37 cellular contexts compared by ENCODE assay signal in the genomic region with DNA sequence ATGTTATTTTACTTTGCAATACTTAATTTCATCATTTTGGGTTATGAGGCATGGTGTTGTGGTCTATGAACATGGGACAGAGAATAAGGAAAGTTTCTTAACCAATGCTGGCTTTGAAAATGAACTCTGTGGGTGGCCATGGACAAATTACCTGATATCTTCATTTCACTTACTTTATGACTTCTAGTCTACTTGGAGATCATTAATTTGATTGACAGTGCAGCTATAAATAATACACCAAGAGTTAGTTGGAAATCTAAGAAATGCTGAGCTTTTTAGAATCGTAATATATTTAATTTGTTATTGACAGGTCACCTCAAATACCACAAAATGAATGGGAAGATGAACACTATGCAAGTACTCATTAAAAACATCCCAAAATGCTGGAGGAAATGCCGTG.
"Had no signal": no experiment of that assay in that cellular context is flagged by ENCODE, and none has a peak within 500 bp of the region (broad histone marks: within the 10 kb centered on the region; RNA-seq: fewer than 3 reads in every experiment).

No MANE protein-coding gene starts in this region.

- DNase-seq: activated effector memory CD4-positive, alpha-beta T cell treated with anti-CD3 and anti-CD28 coated beads, Interleukin-2, amount 50 U/mL, for 16 hours; activated effector memory CD4-positive, alpha-beta T cell treated with Interleukin-2 at 50 U/mL for 16 hours; activated gamma-delta T cell; activated gamma-delta T cell treated with Interleukin-2 at 50 U/mL for 16 hours; activated naive CD4-positive, alpha-beta T cell; activated naive CD4-positive, alpha-beta T cell treated with anti-CD3 and anti-CD28 coated beads for 36 hours; activated naive CD4-positive, alpha-beta T cell treated with anti-CD3 and anti-CD28 coated beads, Interleukin-2, amount 10 ng/mL, durations not matched to agents 7 days and 5 days; activated naive CD4-positive, alpha-beta T cell treated with anti-CD3 and anti-CD28 coated beads, Interleukin-2, amount 50 U/mL, for 16 hours; activated naive CD4-positive, alpha-beta T cell treated with Interleukin-2 at 50 U/mL for 16 hours; activated naive CD8-positive, alpha-beta T cell treated with anti-CD3 and anti-CD28 coated beads, Interleukin-2, amount 10 ng/mL, durations not matched to agents 7 days and 5 days; activated naive CD8-positive, alpha-beta T cell treated with anti-CD3 and anti-CD28 coated beads, Interleukin-2, amount 50 U/mL, for 24 hours; activated T-cell treated with anti-CD3 and anti-CD28 coated beads, Interleukin-2, amount 50 U/mL, for 1 hour; activated T-cell treated with anti-CD3 and anti-CD28 coated beads, Interleukin-2, amount 50 U/mL, for 24 hours; activated T-cell treated with anti-CD3 and anti-CD28 coated beads, Interleukin-2, amount 50 U/mL, for 4 hours; activated T-cell treated with anti-CD3 and anti-CD28 coated beads, Interleukin-2, amount 50 U/mL, for 48 hours; activated T-cell treated with anti-CD3 and anti-CD28 coated beads, Interleukin-2, amount 50 U/mL, for 72 hours; adrenal gland; amniotic stem cell; amygdala; anterior cingulate cortex; aorta; body of pancreas; brain microvascular endothelial cell; caudate nucleus; central memory CD4-positive, alpha-beta T cell; cerebellar nuclear complex had no signal

- H3K9me3 Mint-ChIP-seq: activated naive CD4-positive, alpha-beta T cell treated with anti-CD3 and anti-CD28 coated beads for 36 hours; activated naive CD4-positive, alpha-beta T cell treated with anti-CD3 and anti-CD28 coated beads, Interleukin-2, amount 10 ng/mL, durations not matched to agents 7 days and 5 days; activated naive CD4-positive, alpha-beta T cell treated with anti-CD3 and anti-CD28 coated beads, Interleukin-2, amount 50 U/mL, for 24 hours; activated naive CD8-positive, alpha-beta T cell treated with anti-CD3 and anti-CD28 coated beads, Interleukin-2, amount 10 ng/mL, durations not matched to agents 7 days and 5 days; activated naive CD8-positive, alpha-beta T cell treated with anti-CD3 and anti-CD28 coated beads, Interleukin-2, amount 50 U/mL, for 24 hours; activated T-cell treated with anti-CD3 and anti-CD28 coated beads, Interleukin-2, amount 50 U/mL, for 24 hours; activated T-cell treated with anti-CD3 and anti-CD28 coated beads, Interleukin-2, amount 50 U/mL, for 4 hours; activated T-cell treated with anti-CD3 and anti-CD28 coated beads, Interleukin-2, amount 50 U/mL, for 72 hours; activated T-helper 1 cell treated with anti-CD3 and anti-CD28 coated beads, Interleukin-12 subunit alpha, Interleukin-12 subunit beta, Interleukin-2, Interleukin-4 antibody, amounts not matched to agents 30 ng/mL and 10 ng/mL and 1 ng/mL, durations not matched to agents 14 hours and 24 hours and 36 hours; activated T-helper 17 cell treated with anti-CD3 and anti-CD28 coated beads, Interleukin-2, amount 50 U/mL, for 72 hours; activated T-helper 2 cell treated with anti-CD3 and anti-CD28 coated beads, Interferon-gamma antibody, Interleukin-2, Interleukin-4, amounts not matched to agents 10 μg/mL and 5 μg/mL and 100 μg/mL, durations not matched to agents 14 hours and 24 hours and 36 hours had no signal

- H3K4me3 ChIP-seq: adrenal gland, ascending aorta, body of pancreas, breast epithelium, cardiac muscle cell had no signal

- H3K4me1 Mint-ChIP-seq: activated naive CD4-positive, alpha-beta T cell treated with anti-CD3 and anti-CD28 coated beads, Interleukin-2, amount 10 ng/mL, durations not matched to agents 7 days and 5 days; activated naive CD4-positive, alpha-beta T cell treated with anti-CD3 and anti-CD28 coated beads, Interleukin-2, amount 50 U/mL, for 24 hours; activated naive CD8-positive, alpha-beta T cell treated with anti-CD3 and anti-CD28 coated beads, Interleukin-2, amount 10 ng/mL, durations not matched to agents 7 days and 5 days; activated naive CD8-positive, alpha-beta T cell treated with anti-CD3 and anti-CD28 coated beads, Interleukin-2, amount 50 U/mL, for 24 hours; activated T-helper 17 cell treated with anti-CD3 and anti-CD28 coated beads, Interleukin-2, amount 50 U/mL, for 72 hours; brain; central memory CD8-positive, alpha-beta T cell had no signal

- H3K27ac Mint-ChIP-seq: activated naive CD4-positive, alpha-beta T cell treated with anti-CD3 and anti-CD28 coated beads for 36 hours; activated naive CD4-positive, alpha-beta T cell treated with anti-CD3 and anti-CD28 coated beads, Interleukin-2, amount 10 ng/mL, durations not matched to agents 7 days and 5 days; activated naive CD4-positive, alpha-beta T cell treated with anti-CD3 and anti-CD28 coated beads, Interleukin-2, amount 50 U/mL, for 24 hours; activated naive CD4-positive, alpha-beta T cell treated with anti-CD3 and anti-CD28 coated beads, Interleukin-2, amount 50 U/mL, for 72 hours; activated naive CD8-positive, alpha-beta T cell; activated naive CD8-positive, alpha-beta T cell treated with anti-CD3 and anti-CD28 coated beads, Interleukin-2, amount 10 ng/mL, durations not matched to agents 7 days and 5 days; activated naive CD8-positive, alpha-beta T cell treated with anti-CD3 and anti-CD28 coated beads, Interleukin-2, amount 50 U/mL, for 24 hours; activated T-cell treated with anti-CD3 and anti-CD28 coated beads, Interleukin-2, amount 50 U/mL, for 24 hours; activated T-cell treated with anti-CD3 and anti-CD28 coated beads, Interleukin-2, amount 50 U/mL, for 72 hours; activated T-helper 1 cell treated with anti-CD3 and anti-CD28 coated beads, Interleukin-12 subunit alpha, Interleukin-12 subunit beta, Interleukin-2, Interleukin-4 antibody, amounts not matched to agents 30 ng/mL and 10 ng/mL and 1 ng/mL, durations not matched to agents 14 hours and 24 hours and 36 hours; activated T-helper 17 cell treated with anti-CD3 and anti-CD28 coated beads, Interleukin-2, amount 50 U/mL, for 72 hours; activated T-helper 2 cell treated with anti-CD3 and anti-CD28 coated beads, Interferon-gamma antibody, Interleukin-2, Interleukin-4, amounts not matched to agents 10 μg/mL and 5 μg/mL and 100 μg/mL, durations not matched to agents 14 hours and 24 hours and 36 hours; brain had no signal

- H3K4me1 ChIP-seq: adrenal gland, ascending aorta, body of pancreas, breast epithelium had no signal

- H3K36me3 ChIP-seq: adrenal gland, ascending aorta, brain microvascular endothelial cell, breast epithelium, cardiac muscle cell had no signal

- H3K36me3 Mint-ChIP-seq: activated naive CD4-positive, alpha-beta T cell treated with anti-CD3 and anti-CD28 coated beads, Interleukin-2, amount 10 ng/mL, durations not matched to agents 7 days and 5 days; activated naive CD4-positive, alpha-beta T cell treated with anti-CD3 and anti-CD28 coated beads, Interleukin-2, amount 50 U/mL, for 24 hours; activated naive CD4-positive, alpha-beta T cell treated with anti-CD3 and anti-CD28 coated beads, Interleukin-2, amount 50 U/mL, for 72 hours; activated naive CD8-positive, alpha-beta T cell; activated naive CD8-positive, alpha-beta T cell treated with anti-CD3 and anti-CD28 coated beads, Interleukin-2, amount 10 ng/mL, durations not matched to agents 7 days and 5 days; brain had no signal

- H3K27me3 Mint-ChIP-seq: activated naive CD4-positive, alpha-beta T cell treated with anti-CD3 and anti-CD28 coated beads, Interleukin-2, amount 10 ng/mL, durations not matched to agents 7 days and 5 days; activated naive CD4-positive, alpha-beta T cell treated with anti-CD3 and anti-CD28 coated beads, Interleukin-2, amount 50 U/mL, for 24 hours; activated naive CD8-positive, alpha-beta T cell; activated naive CD8-positive, alpha-beta T cell treated with anti-CD3 and anti-CD28 coated beads, Interleukin-2, amount 10 ng/mL, durations not matched to agents 7 days and 5 days; activated naive CD8-positive, alpha-beta T cell treated with anti-CD3 and anti-CD28 coated beads, Interleukin-2, amount 50 U/mL, for 24 hours; activated T-cell treated with anti-CD3 and anti-CD28 coated beads, Interleukin-2, amount 50 U/mL, for 24 hours; activated T-helper 17 cell treated with anti-CD3 and anti-CD28 coated beads, Interleukin-2, amount 50 U/mL, for 72 hours; brain; central memory CD8-positive, alpha-beta T cell had no signal

- H3K27ac ChIP-seq: adrenal gland, ascending aorta, body of pancreas, brain microvascular endothelial cell, breast epithelium, cardiac muscle cell had no signal

- H3K4me3 Mint-ChIP-seq: activated naive CD4-positive, alpha-beta T cell treated with anti-CD3 and anti-CD28 coated beads for 36 hours; activated naive CD4-positive, alpha-beta T cell treated with anti-CD3 and anti-CD28 coated beads, Interleukin-2, amount 10 ng/mL, durations not matched to agents 7 days and 5 days; activated naive CD4-positive, alpha-beta T cell treated with anti-CD3 and anti-CD28 coated beads, Interleukin-2, amount 50 U/mL, for 24 hours; activated naive CD8-positive, alpha-beta T cell; activated naive CD8-positive, alpha-beta T cell treated with anti-CD3 and anti-CD28 coated beads, Interleukin-2, amount 10 ng/mL, durations not matched to agents 7 days and 5 days; activated naive CD8-positive, alpha-beta T cell treated with anti-CD3 and anti-CD28 coated beads, Interleukin-2, amount 50 U/mL, for 24 hours; activated T-cell treated with anti-CD3 and anti-CD28 coated beads, Interleukin-2, amount 50 U/mL, for 24 hours; activated T-cell treated with anti-CD3 and anti-CD28 coated beads, Interleukin-2, amount 50 U/mL, for 4 hours; activated T-cell treated with anti-CD3 and anti-CD28 coated beads, Interleukin-2, amount 50 U/mL, for 72 hours; activated T-helper 1 cell treated with anti-CD3 and anti-CD28 coated beads, Interleukin-12 subunit alpha, Interleukin-12 subunit beta, Interleukin-2, Interleukin-4 antibody, amounts not matched to agents 30 ng/mL and 10 ng/mL and 1 ng/mL, durations not matched to agents 14 hours and 24 hours and 36 hours; activated T-helper 17 cell treated with anti-CD3 and anti-CD28 coated beads, Interleukin-2, amount 50 U/mL, for 72 hours; brain; central memory CD8-positive, alpha-beta T cell had no signal

- H3K27me3 ChIP-seq: adrenal gland, ascending aorta, body of pancreas, brain microvascular endothelial cell, breast epithelium, cardiac muscle cell had no signal

- H3K9me3 ChIP-seq: adrenal gland, ascending aorta, body of pancreas, breast epithelium had no signal
